ENCODE assay signal across 1 cellular context in genomic region chr7:149334219-149334618, GRCh38.
TF ChIP-seq lines count a peak whose summit lies in the region.

No MANE protein-coding gene starts in this region.

TF ChIP-seq in GM23338, 12 proteins besides CTCF, POLR2A, EP300 and RAD21 (continued from another document):
- TF ChIP-seq ZNF462 (CRISPR knock-in tag; IDR thresholded peaks at IDR 0.05) (no peak), JUNB (IDR thresholded peaks at IDR 0.05; ENCODE audit: unreplicated experiment) (no peak), STAT1 (IDR thresholded peaks at IDR 0.05; ENCODE audit: unreplicated experiment) (no peak), ZNF114 (CRISPR knock-in tag; IDR thresholded peaks at IDR 0.05) (no peak), EZH2phosphoT487 (IDR thresholded peaks at IDR 0.05; ENCODE audit: unreplicated experiment) (no peak), POLR2AphosphoS5 (IDR thresholded peaks at IDR 0.05; ENCODE audit: low read depth) (no peak), CREB1 (CRISPR knock-in tag; IDR thresholded peaks at IDR 0.05; ENCODE audit: low read depth) (no peak), NANOG (IDR thresholded peaks at IDR 0.05; ENCODE audit: borderline replicate concordance) (no peak)
TF ChIP-seq in GM23338: peak in this region for 0.
